1 cellular context compared by ENCODE assay signal in the genomic region with DNA sequence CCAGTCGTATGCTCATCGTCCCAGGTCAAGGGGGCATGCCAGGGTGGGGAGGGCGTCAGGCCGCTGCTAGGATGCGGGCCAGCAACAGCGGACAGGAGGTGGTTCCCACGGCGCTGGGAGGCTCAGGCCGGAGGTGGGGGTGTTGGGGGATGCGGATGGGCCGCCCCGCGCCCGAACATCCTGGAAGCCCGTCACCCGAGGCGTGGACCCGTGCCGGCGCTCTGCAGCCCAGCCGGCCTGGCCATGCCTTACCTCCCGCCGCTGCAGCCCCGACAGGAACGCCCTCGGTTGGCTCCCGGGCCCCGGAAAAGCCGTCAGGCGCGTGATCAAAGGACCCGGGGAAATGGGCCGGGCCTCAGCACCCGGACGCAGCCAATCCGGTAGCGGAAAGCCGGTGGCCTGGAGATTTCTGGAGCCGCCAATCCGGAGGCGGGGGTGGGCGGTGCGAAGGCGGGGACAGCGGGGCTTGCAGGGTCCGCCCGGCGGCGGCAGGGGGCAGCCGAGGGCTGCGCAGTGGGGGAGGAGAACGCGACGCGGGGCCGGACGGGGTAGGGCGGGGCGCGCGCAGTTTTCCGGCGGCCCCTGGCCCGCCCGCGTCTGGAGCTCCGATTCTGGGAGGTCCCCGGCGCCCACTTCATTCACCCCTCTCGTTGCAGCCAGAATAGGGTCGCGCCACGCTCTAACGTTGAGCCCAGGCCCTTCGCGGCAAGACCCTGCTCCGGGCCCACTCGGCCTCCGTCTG.
TF ChIP-seq lines count a peak whose summit lies in the region.

SMIM29 (minus strand) TSS at position 280 of the 742 bp plus-strand sequence. CDS start 1,215 bp downstream, outside the sequence.

TF ChIP-seq in HepG2, 621 proteins besides CTCF, POLR2A, EP300 and RAD21 (continued from another document):
- TF ChIP-seq ZBTB20 (CRISPR knock-in tag; IDR thresholded peaks at IDR 0.05; ENCODE audit: borderline replicate concordance, low read depth) (0 out of 2 replicates have a peak, but pooled peaks have one; percentile 13), NCOA1 (CRISPR knock-in tag; IDR thresholded peaks at IDR 0.05) (peak; percentile 76; the same call in 1 of the 2 replicates), ZNF234 (CRISPR knock-in tag; conservative IDR thresholded peaks at IDR 0.05) (peak; percentile 94; the same call in 1 of the 2 replicates), SNAPC4 (CRISPR knock-in tag; IDR thresholded peaks at IDR 0.05) (no peak), ZNF354B (CRISPR knock-in tag; IDR thresholded peaks at IDR 0.05) (no peak), TCF7L2 (IDR thresholded peaks at IDR 0.05; ENCODE audit: low read depth, low read length) (no peak), ZNF766 (CRISPR knock-in tag; IDR thresholded peaks at IDR 0.05; ENCODE audit: borderline replicate concordance) (no peak; the same call in 1 of the 2 replicates), BCL3 (CRISPR knock-in tag; IDR thresholded peaks at IDR 0.05) (peak; percentile 46; the same call in 1 of the 2 replicates), ZNF776 (CRISPR knock-in tag; IDR thresholded peaks at IDR 0.05) (peak; percentile 49; the same call in 1 of the 2 replicates)
- TF ChIP-seq, protein P1, sequence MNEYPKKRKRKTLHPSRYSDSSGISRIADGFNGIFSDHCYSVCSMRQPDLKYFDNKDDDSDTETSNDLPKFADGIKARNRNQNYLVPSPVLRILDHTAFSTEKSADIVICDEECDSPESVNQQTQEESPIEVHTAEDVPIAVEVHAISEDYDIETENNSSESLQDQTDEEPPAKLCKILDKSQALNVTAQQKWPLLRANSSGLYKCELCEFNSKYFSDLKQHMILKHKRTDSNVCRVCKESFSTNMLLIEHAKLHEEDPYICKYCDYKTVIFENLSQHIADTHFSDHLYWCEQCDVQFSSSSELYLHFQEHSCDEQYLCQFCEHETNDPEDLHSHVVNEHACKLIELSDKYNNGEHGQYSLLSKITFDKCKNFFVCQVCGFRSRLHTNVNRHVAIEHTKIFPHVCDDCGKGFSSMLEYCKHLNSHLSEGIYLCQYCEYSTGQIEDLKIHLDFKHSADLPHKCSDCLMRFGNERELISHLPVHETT (CRISPR knock-in tag; conservative IDR thresholded peaks at IDR 0.05) = peak; percentile 45; the same call in 1 of the 2 replicates
